In the genomic region with DNA sequence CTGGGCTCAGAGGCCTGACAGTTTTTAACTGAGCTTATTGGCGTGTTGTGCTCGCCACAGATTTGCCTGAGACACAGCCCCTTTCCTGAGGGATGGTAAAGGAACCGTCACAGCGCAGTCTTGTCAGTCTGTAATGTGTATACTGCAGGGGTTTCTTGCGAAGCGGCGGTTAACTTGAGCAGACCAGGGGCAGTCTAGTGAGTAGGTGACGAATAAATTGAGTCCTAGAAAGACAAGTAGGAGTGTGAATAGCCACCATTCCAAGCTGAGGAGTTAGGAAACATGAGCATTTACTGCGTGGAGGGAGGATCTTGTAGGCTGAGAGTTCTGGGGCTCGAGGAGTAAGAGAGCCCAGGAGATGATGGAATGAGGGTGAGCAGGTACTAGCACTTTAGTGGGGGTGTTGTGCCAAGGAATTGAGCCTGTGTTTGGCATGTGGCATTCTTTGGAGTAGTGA, we compare ENCODE assay signal across 8 cellular contexts. TPM values are rescaled to one million over a fixed set of nuclear protein-coding genes. Genes with fewer than 3 reads are reported as not detected.
DNase-seq lines count a peak whose midpoint lies in the region; ATAC-seq and TF ChIP-seq lines count a peak whose summit lies in the region.

No MANE protein-coding gene starts in this region.

- no peaks in the 10 kb centered on the region for H3K9me3 ChIP-seq in colonic mucosa

- peaks cover 17% of the 10 kb centered on the region for H3K4me1 ChIP-seq in colonic mucosa

- peak overlapping the region; percentile 79 to 85 for H3K9ac ChIP-seq in colonic mucosa (ENCODE audit: low read depth in 2 of 2, low read length in 2 of 2)

- no peaks in the 10 kb centered on the region for H3K27me3 Mint-ChIP-seq in naive B cell

- H3K27ac ChIP-seq in colonic mucosa, result peak overlapping the region; percentile 91

- H3K27me3 ChIP-seq in BJ (ENCODE audit: control insufficient read depth, insufficient read depth, low read length) (no peaks in the 10 kb centered on the region), colonic mucosa (no peaks in the 10 kb centered on the region)

- POLR2A ChIA-PET in BJ (lab: Charles Lee) (interaction anchor here (0.6 to 1.8 kb wide), 3 partner anchors 58 to 1104 kb away, joined by 3 to 7 read pairs (median 3); no protein-coding TSS in a partner anchor), HEK293T (lab: Yijun Ruan, JAX) (interaction anchor here (0.8 to 1.8 kb wide), 5 partner anchors 9 to 154 kb away, joined by 3 to 8 read pairs (median 5); partner anchors contain the start of gene KLHL22)

- no peak for TF ChIP-seq CTCF in BJ (IDR thresholded peaks at IDR 0.05; ENCODE audit: insufficient read depth, low read depth, low read length)
- no peak for TF ChIP-seq CTCF in colonic mucosa (IDR thresholded peaks at IDR 0.05)

- no peaks in the 10 kb centered on the region for H3K9me3 Mint-ChIP-seq in naive B cell

- peaks cover 2% of the 10 kb centered on the region; the same call in 1 of the 2 replicates for H3K36me3 ChIP-seq in BJ (ENCODE audit: control insufficient read depth, insufficient read depth, low read length)
- no peaks in the 10 kb centered on the region for H3K36me3 ChIP-seq in colonic mucosa

- H3K36me3 Mint-ChIP-seq in naive B cell, result no peaks in the 10 kb centered on the region

- CTCF ChIA-PET in BJ (lab: Yijun Ruan, JAX), result interaction anchor here (0.8 to 3.4 kb wide), 6 partner anchors 12 to 61 kb away, joined by 3 to 21 read pairs (median 4); no protein-coding TSS in a partner anchor
- CTCF ChIA-PET in HEK293T (lab: Yijun Ruan, JAX), result interaction anchor here (1.2 to 1.4 kb wide), 2 partner anchors 55 to 91 kb away, joined by 3 to 4 read pairs; no protein-coding TSS in a partner anchor

- intact Hi-C loops in colonic mucosa (cut with DNase I), result no loop called here

- DNase-seq in BJ (ENCODE audit: low read depth) (no peak), NAMALWA (ENCODE audit: low spot score) (peak; percentile 26), colonic mucosa (no peak), naive B cell (no peak), NK-92 (lab: John Stamatoyannopoulos, UW; ENCODE audit: unreplicated experiment) (no peak), cerebellar cortex (ENCODE audit: low spot score) (no peak), HEK293T (ENCODE audit: extremely low spot score) (no peak), HuH-7.5 (ENCODE audit: low spot score) (no peak)

- peak overlapping the region; percentile 88 to 99 (median 97) for H3K4me3 Mint-ChIP-seq in naive B cell

- H3K4me1 Mint-ChIP-seq in naive B cell, result peaks cover 46 to 64% (median 60%) of the 10 kb centered on the region in 3 donors

- ATAC-seq in naive B cell (ENCODE audit: low read depth in 2 of 2), result no peak

- H3K27ac Mint-ChIP-seq in naive B cell, result peak overlapping the region; percentile 87 to 99 (median 95)

- H3K4me3 ChIP-seq in BJ (ENCODE audit: low read depth, low read length) (peak overlapping the region; percentile 87), colonic mucosa (peak overlapping the region; percentile 74)

TF ChIP-seq in HEK293T, 16 proteins besides CTCF, POLR2A, EP300 and RAD21:
- TF ChIP-seq BHLHE40 (IDR thresholded peaks at IDR 0.05; ENCODE audit: borderline replicate concordance), result no peak
- no peak for TF ChIP-seq FOXM1 (IDR thresholded peaks at IDR 0.05; ENCODE audit: borderline replicate concordance)
- TF ChIP-seq ELF4 (IDR thresholded peaks at IDR 0.05), result no peak
- no peak for TF ChIP-seq TARDBP (IDR thresholded peaks at IDR 0.05)
- TF ChIP-seq ZNF384 (IDR thresholded peaks at IDR 0.05), result no peak
- TF ChIP-seq NFRKB (IDR thresholded peaks at IDR 0.05), result no peak
- TF ChIP-seq SP1 (IDR thresholded peaks at IDR 0.05), result no peak
- no peak for TF ChIP-seq CTBP1 (IDR thresholded peaks at IDR 0.05; ENCODE audit: borderline replicate concordance)
- TF ChIP-seq HDGF (IDR thresholded peaks at IDR 0.05; ENCODE audit: borderline replicate concordance), result no peak
- TF ChIP-seq LEF1 (IDR thresholded peaks at IDR 0.05; ENCODE audit: borderline replicate concordance), result no peak
- TF ChIP-seq FOXA1 (IDR thresholded peaks at IDR 0.05), result no peak
- TF ChIP-seq SUZ12 (IDR thresholded peaks at IDR 0.05), result no peak

RNA-seq across cellular contexts. Expression of gene MED15, which starts 1.4 kb away (rescaled TPM):
- polyA plus RNA-seq in BJ (2011; rRNA removed) (24.2 and 42.7 TPM in 2 replicates), naive B cell (ENCODE audit: low read depth in 6 of 6) (10 to 100 TPM in 5 of 6 donors, 1 to 10 TPM in 1; 7.3 to 41.8 (median 17.1) TPM)
- 55.9 and 67.4 TPM in 2 replicates for polyA minus RNA-seq in BJ (2011; rRNA and poly(A)+ RNA removed)
- total RNA-seq in colonic mucosa, result 100 to 1,000 TPM in 1 of 2 donors, 10 to 100 TPM in 1; 93.1 to 102 TPM

RNA-seq across cellular contexts. Expression of gene KLHL22, which starts 13.2 kb away (rescaled TPM):
- polyA plus RNA-seq in BJ (2011; rRNA removed) (27.0 and 34.0 TPM in 2 replicates), naive B cell (ENCODE audit: low read depth in 6 of 6) (10 to 100 TPM in 5 of 6 donors, 1 to 10 TPM in 1; 4.7 to 24.3 (median 15.9) TPM)
- 24.8 and 32.0 TPM in 2 replicates for polyA minus RNA-seq in BJ (2011; rRNA and poly(A)+ RNA removed)
- 10 to 100 TPM; 10.4 to 13.2 TPM for total RNA-seq in colonic mucosa
